1 cellular context compared by ENCODE assay signal in the genomic region with DNA sequence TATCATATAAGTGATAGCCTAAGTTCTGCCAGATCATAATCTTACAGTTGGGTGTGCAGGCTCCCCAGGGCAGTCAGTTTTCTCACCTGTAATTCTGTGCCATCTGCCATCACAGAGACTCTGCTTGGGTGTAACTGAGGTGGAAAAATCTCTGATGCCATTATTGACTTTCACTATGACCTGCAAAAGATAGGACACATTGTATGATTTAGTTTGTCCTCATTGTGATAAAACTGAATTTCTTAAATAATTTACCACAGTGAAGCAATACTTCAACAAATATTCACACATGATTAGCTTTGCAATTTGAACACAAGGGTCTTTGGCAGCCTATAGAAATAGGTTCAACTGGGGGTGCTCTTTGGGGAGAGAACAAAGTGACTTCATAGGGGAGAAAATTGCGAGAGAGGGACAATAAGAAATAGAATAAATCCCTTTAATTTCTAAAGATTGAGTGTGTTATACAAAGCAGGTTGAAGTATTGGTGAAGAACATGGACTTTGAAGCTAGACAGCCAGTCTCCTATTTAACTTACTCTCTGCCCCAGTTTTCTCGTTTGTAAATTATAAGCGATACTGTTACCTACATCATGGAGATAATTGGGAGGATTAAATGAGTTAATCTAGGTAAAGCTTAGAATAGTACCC.
TF ChIP-seq lines count a peak whose summit lies in the region.

No MANE protein-coding gene starts in this region.

TF ChIP-seq in HepG2, 621 proteins besides CTCF, POLR2A, EP300 and RAD21:
- TF ChIP-seq, protein P1, sequence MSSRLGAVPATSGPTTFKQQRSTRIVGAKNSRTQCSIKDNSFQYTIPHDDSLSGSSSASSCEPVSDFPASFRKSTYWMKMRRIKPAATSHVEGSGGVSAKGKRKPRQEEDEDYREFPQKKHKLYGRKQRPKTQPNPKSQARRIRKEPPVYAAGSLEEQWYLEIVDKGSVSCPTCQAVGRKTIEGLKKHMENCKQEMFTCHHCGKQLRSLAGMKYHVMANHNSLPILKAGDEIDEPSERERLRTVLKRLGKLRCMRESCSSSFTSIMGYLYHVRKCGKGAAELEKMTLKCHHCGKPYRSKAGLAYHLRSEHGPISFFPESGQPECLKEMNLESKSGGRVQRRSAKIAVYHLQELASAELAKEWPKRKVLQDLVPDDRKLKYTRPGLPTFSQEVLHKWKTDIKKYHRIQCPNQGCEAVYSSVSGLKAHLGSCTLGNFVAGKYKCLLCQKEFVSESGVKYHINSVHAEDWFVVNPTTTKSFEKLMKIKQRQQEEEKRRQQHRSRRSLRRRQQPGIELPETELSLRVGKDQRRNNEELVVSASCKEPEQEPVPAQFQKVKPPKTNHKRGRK (CRISPR knock-in tag; IDR thresholded peaks at IDR 0.05): no peak
- TF ChIP-seq MAF1 (CRISPR knock-in tag; IDR thresholded peaks at IDR 0.05; ENCODE audit: borderline replicate concordance) (no peak), NFKB2 (CRISPR knock-in tag; IDR thresholded peaks at IDR 0.05; ENCODE audit: borderline replicate concordance) (no peak), ISX (CRISPR knock-in tag; conservative IDR thresholded peaks at IDR 0.05) (no peak), ZNF792 (CRISPR knock-in tag; IDR thresholded peaks at IDR 0.05) (no peak), ZNF274 (CRISPR knock-in tag; IDR thresholded peaks at IDR 0.05) (no peak)
- TF ChIP-seq, protein P2, sequence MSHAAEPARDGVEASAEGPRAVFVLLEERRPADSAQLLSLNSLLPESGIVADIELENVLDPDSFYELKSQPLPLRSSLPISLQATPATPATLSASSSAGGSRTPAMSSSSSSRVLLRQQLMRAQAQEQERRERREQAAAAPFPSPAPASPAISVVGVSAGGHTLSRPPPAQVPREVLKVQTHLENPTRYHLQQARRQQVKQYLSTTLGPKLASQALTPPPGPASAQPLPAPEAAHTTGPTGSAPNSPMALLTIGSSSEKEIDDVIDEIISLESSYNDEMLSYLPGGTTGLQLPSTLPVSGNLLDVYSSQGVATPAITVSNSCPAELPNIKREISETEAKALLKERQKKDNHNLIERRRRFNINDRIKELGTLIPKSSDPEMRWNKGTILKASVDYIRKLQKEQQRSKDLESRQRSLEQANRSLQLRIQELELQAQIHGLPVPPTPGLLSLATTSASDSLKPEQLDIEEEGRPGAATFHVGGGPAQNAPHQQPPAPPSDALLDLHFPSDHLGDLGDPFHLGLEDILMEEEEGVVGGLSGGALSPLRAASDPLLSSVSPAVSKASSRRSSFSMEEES (CRISPR knock-in tag; IDR thresholded peaks at IDR 0.05): no peak
- TF ChIP-seq, protein P3, sequence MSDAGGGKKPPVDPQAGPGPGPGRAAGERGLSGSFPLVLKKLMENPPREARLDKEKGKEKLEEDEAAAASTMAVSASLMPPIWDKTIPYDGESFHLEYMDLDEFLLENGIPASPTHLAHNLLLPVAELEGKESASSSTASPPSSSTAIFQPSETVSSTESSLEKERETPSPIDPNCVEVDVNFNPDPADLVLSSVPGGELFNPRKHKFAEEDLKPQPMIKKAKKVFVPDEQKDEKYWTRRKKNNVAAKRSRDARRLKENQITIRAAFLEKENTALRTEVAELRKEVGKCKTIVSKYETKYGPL (CRISPR knock-in tag; IDR thresholded peaks at IDR 0.05): no peak
- TF ChIP-seq, protein P4, sequence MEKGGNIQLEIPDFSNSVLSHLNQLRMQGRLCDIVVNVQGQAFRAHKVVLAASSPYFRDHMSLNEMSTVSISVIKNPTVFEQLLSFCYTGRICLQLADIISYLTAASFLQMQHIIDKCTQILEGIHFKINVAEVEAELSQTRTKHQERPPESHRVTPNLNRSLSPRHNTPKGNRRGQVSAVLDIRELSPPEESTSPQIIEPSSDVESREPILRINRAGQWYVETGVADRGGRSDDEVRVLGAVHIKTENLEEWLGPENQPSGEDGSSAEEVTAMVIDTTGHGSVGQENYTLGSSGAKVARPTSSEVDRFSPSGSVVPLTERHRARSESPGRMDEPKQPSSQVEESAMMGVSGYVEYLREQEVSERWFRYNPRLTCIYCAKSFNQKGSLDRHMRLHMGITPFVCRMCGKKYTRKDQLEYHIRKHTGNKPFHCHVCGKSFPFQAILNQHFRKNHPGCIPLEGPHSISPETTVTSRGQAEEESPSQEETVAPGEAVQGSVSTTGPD (CRISPR knock-in tag; IDR thresholded peaks at IDR 0.05): no peak
